In genomic region chr9:34016149-34016548, GRCh38 we compare ENCODE assay signal across 21 cellular contexts. TPM values are rescaled to one million over a fixed set of nuclear protein-coding genes. Genes with fewer than 3 reads are reported as not detected.
DNase-seq lines count a peak whose midpoint lies in the region; ATAC-seq, FAIRE-seq and TF ChIP-seq lines count a peak whose summit lies in the region.
"Had no signal": no experiment of that assay in that cellular context is flagged by ENCODE, and none has a peak within 500 bp of the region (broad histone marks: within the 10 kb centered on the region; RNA-seq: fewer than 3 reads in every experiment).

No MANE protein-coding gene starts in this region.

- ATAC-seq in HepG2 (no peak), right lobe of liver (no peak), GM19328 (IDR thresholded peaks at IDR 0.05; ENCODE audit: unreplicated experiment) (no peak)
- ATAC-seq: GM23338, HCT116 had no signal

- no peaks in the 10 kb centered on the region for H4K20me1 ChIP-seq in HepG2 (ENCODE audit: insufficient read depth, low read length)

- TF ChIP-seq EP300 in HepG2 (IDR thresholded peaks at IDR 0.05; ENCODE audit: low read depth in 2 of 2, low read length in 2 of 2) = no peak
- no peak for TF ChIP-seq EP300 in HepG2 (CRISPR knock-in tag; IDR thresholded peaks at IDR 0.05; ENCODE audit: borderline replicate concordance)

- H3K9ac ChIP-seq in HepG2 (ENCODE audit: insufficient read depth, low read depth, low read length) = no peak overlapping the region

- no peak overlapping the region for H2AFZ ChIP-seq in HepG2 (ENCODE audit: low read length)
- H2AFZ ChIP-seq: GM23338 had no signal

- in situ Hi-C loops in HepG2 (cut with HindIII; ENCODE audit: extremely low pct_ligation_motif_present, low pct_unique_long_range_greater_than_20kb) = no loop called here

- peaks cover 4 to 26% of the 10 kb centered on the region in 2 experiments; a peak in 2 of 5 replicates for H3K36me3 ChIP-seq in HepG2 (replicated peaks in 1 of 2; ENCODE audit: control insufficient read depth in 1 of 2, insufficient read depth in 2 of 2, low read length in 2 of 2)
- peaks cover 0 to 12% (median 0%) of the 10 kb centered on the region in 4 donors for H3K36me3 ChIP-seq in right lobe of liver
- peaks cover 5% of the 10 kb centered on the region for H3K36me3 ChIP-seq in effector memory CD4-positive, alpha-beta T cell (ENCODE audit: control insufficient read depth, insufficient read depth, low read length)

- WGBS in HepG2 (ENCODE audit: low lambda C conversion rate) = 90% methylated on average over 4 of the region's 4 CpGs
- WGBS in right lobe of liver (ENCODE audit: insufficient coverage, low coverage, low lambda C conversion rate, missing lambda C conversion rate) = 59% methylated on average over 4 of the region's 4 CpGs

- BruUV-seq in HepG2 (replicated peaks; lab: Mats Ljungman, UMichigan) = no TSS peak

- intact Hi-C loops in HepG2 (cut with micrococcal nuclease; ENCODE audit: unreplicated experiment) (loop anchor here (10.0 kb wide), 1 partner anchor 71 kb away; no protein-coding TSS in a partner anchor), right lobe of liver (cut with DNase I) (no loop called here)
- intact Hi-C loops in activated T-helper 1 cell treated with anti-CD3 and anti-CD28 coated beads, Interleukin-12 subunit alpha, Interleukin-12 subunit beta, Interleukin-2, Interleukin-4 antibody, amounts not matched to agents 30 ng/mL and 10 ng/mL and 1 ng/mL, durations not matched to agents 14 hours and 24 hours and 36 hours (cut with micrococcal nuclease) = no loop called here

- TF ChIP-seq RAD21 in HepG2 (CRISPR knock-in tag; IDR thresholded peaks at IDR 0.05) = no peak

- TF ChIP-seq CTCF in HepG2 (CRISPR knock-in tag; IDR thresholded peaks at IDR 0.05) (no peak), right lobe of liver (IDR thresholded peaks at IDR 0.05) (no peak), endothelial cell (IDR thresholded peaks at IDR 0.05; ENCODE audit: unreplicated experiment) (no peak), type B pancreatic cell (conservative IDR thresholded peaks at IDR 0.05) (no peak)

- H3K4me3 Mint-ChIP-seq in activated T-helper 1 cell treated with anti-CD3 and anti-CD28 coated beads, Interleukin-12 subunit alpha, Interleukin-12 subunit beta, Interleukin-2, Interleukin-4 antibody, amounts not matched to agents 30 ng/mL and 10 ng/mL and 1 ng/mL, durations not matched to agents 14 hours and 24 hours and 36 hours = no peak overlapping the region
- H3K4me3 Mint-ChIP-seq in endothelial cell (ENCODE audit: unreplicated experiment) (peak overlapping the region; percentile 26), type B pancreatic cell (no peak overlapping the region)
- H3K4me3 Mint-ChIP-seq: CD4-positive, CD25-positive, alpha-beta regulatory T cell; GM23338 had no signal

- POLR2A ChIA-PET in HepG2 (lab: Yijun Ruan, JAX) = no interaction called here

- H3K4me1 Mint-ChIP-seq in activated T-helper 1 cell treated with anti-CD3 and anti-CD28 coated beads, Interleukin-12 subunit alpha, Interleukin-12 subunit beta, Interleukin-2, Interleukin-4 antibody, amounts not matched to agents 30 ng/mL and 10 ng/mL and 1 ng/mL, durations not matched to agents 14 hours and 24 hours and 36 hours (ENCODE audit: low read depth) = no peaks in the 10 kb centered on the region
- H3K4me1 Mint-ChIP-seq in endothelial cell (ENCODE audit: unreplicated experiment) = peaks cover 14% of the 10 kb centered on the region
- no peaks in the 10 kb centered on the region for H3K4me1 Mint-ChIP-seq in type B pancreatic cell (ENCODE audit: unreplicated experiment)
- H3K4me1 Mint-ChIP-seq: GM23338 had no signal

- H3K27ac Mint-ChIP-seq in activated T-helper 1 cell treated with anti-CD3 and anti-CD28 coated beads, Interleukin-12 subunit alpha, Interleukin-12 subunit beta, Interleukin-2, Interleukin-4 antibody, amounts not matched to agents 30 ng/mL and 10 ng/mL and 1 ng/mL, durations not matched to agents 14 hours and 24 hours and 36 hours = peak overlapping the region; percentile 26
- H3K27ac Mint-ChIP-seq in endothelial cell (ENCODE audit: unreplicated experiment) (no peak overlapping the region), type B pancreatic cell (peak overlapping the region; percentile 36)
- H3K27ac Mint-ChIP-seq: GM23338 had no signal

- peaks cover 9% of the 10 kb centered on the region for H3K36me3 Mint-ChIP-seq in activated T-helper 1 cell treated with anti-CD3 and anti-CD28 coated beads, Interleukin-12 subunit alpha, Interleukin-12 subunit beta, Interleukin-2, Interleukin-4 antibody, amounts not matched to agents 30 ng/mL and 10 ng/mL and 1 ng/mL, durations not matched to agents 14 hours and 24 hours and 36 hours (ENCODE audit: low read depth)
- H3K36me3 Mint-ChIP-seq in endothelial cell (ENCODE audit: low read depth, unreplicated experiment) (peaks cover 12% of the 10 kb centered on the region), type B pancreatic cell (peaks cover 6% of the 10 kb centered on the region)

- TF ChIP-seq POLR2A in HepG2 (IDR thresholded peaks at IDR 0.05; ENCODE audit: insufficient read depth in 1 of 2, low read depth in 2 of 2, low read length in 2 of 2) (no peak), right lobe of liver (IDR thresholded peaks at IDR 0.05) (no peak)

- H3K4me3 ChIP-seq in HepG2 (replicated peaks in 1 of 3; ENCODE audit: insufficient read depth in 1 of 3, low read depth in 2 of 3, low read length in 3 of 3) = no peak overlapping the region
- H3K4me3 ChIP-seq in right lobe of liver = no peak overlapping the region
- no peak overlapping the region for H3K4me3 ChIP-seq in effector memory CD4-positive, alpha-beta T cell (ENCODE audit: insufficient read depth, low read depth, low read length, poor library complexity, severe bottlenecking)
- H3K4me3 ChIP-seq: GM23338 had no signal

- H3K9me3 ChIP-seq in HepG2 (ENCODE audit: low read length) (no peaks in the 10 kb centered on the region), right lobe of liver (no peaks in the 10 kb centered on the region)
- H3K9me3 ChIP-seq in effector memory CD4-positive, alpha-beta T cell (ENCODE audit: control insufficient read depth, low read length) = no peaks in the 10 kb centered on the region
- H3K9me3 ChIP-seq: BE2C, Caco-2 had no signal

- FAIRE-seq in HepG2 (lab: Jason Lieb, UNC) = no peak
- FAIRE-seq: A204.1, D721Med, G401.6, GM12891, GM18507, H54 had no signal

- DNase-seq in HepG2 (ENCODE audit: low spot score) = no peak
- no peak for DNase-seq in right lobe of liver
- no peak for DNase-seq in activated T-helper 1 cell treated with anti-CD3 and anti-CD28 coated beads, Interleukin-12 subunit alpha, Interleukin-12 subunit beta, Interleukin-2, Interleukin-4 antibody, amounts not matched to agents 30 ng/mL and 10 ng/mL and 1 ng/mL, durations not matched to agents 14 hours and 24 hours and 36 hours (ENCODE audit: low spot score)
- no peak for DNase-seq in endothelial cell (ENCODE audit: low spot score)
- DNase-seq in type B pancreatic cell (ENCODE audit: extremely low spot score, unreplicated experiment) = no peak
- no peak for DNase-seq in mesenteric fat pad (ENCODE audit: low spot score)
- DNase-seq in effector memory CD4-positive, alpha-beta T cell = no peak
- DNase-seq: ACHN; BE2C; C1 segment of cervical spinal cord; Caco-2; CD4-positive, CD25-positive, alpha-beta regulatory T cell had no signal

- peaks cover 31% of the 10 kb centered on the region for H3K79me2 ChIP-seq in HepG2 (ENCODE audit: insufficient read depth, low read length)

- no peak overlapping the region for H3K27ac ChIP-seq in HepG2 (ENCODE audit: extremely low read length, insufficient read depth, low read length)
- H3K27ac ChIP-seq in right lobe of liver = no peak overlapping the region
- H3K27ac ChIP-seq in effector memory CD4-positive, alpha-beta T cell (ENCODE audit: insufficient read depth, low read length, poor library complexity, severe bottlenecking) = no peak overlapping the region

- H3K4me2 ChIP-seq in HepG2 (ENCODE audit: low read depth, low read length) = no peak overlapping the region
- H3K4me2 ChIP-seq: GM23338 had no signal

- H3K27me3 Mint-ChIP-seq in activated T-helper 1 cell treated with anti-CD3 and anti-CD28 coated beads, Interleukin-12 subunit alpha, Interleukin-12 subunit beta, Interleukin-2, Interleukin-4 antibody, amounts not matched to agents 30 ng/mL and 10 ng/mL and 1 ng/mL, durations not matched to agents 14 hours and 24 hours and 36 hours (ENCODE audit: insufficient read depth) = no peaks in the 10 kb centered on the region
- H3K27me3 Mint-ChIP-seq in endothelial cell (ENCODE audit: unreplicated experiment) (peaks cover 2% of the 10 kb centered on the region), type B pancreatic cell (no peaks in the 10 kb centered on the region)
- H3K27me3 Mint-ChIP-seq: CD4-positive, CD25-positive, alpha-beta regulatory T cell had no signal

- CTCF ChIA-PET in HepG2 (lab: Yijun Ruan, JAX; ENCODE audit: low intra/inter-chr PET ratio, low total read pairs) = no interaction called here

- H3K9me3 Mint-ChIP-seq in activated T-helper 1 cell treated with anti-CD3 and anti-CD28 coated beads, Interleukin-12 subunit alpha, Interleukin-12 subunit beta, Interleukin-2, Interleukin-4 antibody, amounts not matched to agents 30 ng/mL and 10 ng/mL and 1 ng/mL, durations not matched to agents 14 hours and 24 hours and 36 hours = no peaks in the 10 kb centered on the region
- no peaks in the 10 kb centered on the region for H3K9me3 Mint-ChIP-seq in endothelial cell (ENCODE audit: unreplicated experiment)
- no peaks in the 10 kb centered on the region for H3K9me3 Mint-ChIP-seq in type B pancreatic cell
- H3K9me3 Mint-ChIP-seq: CD4-positive, CD25-positive, alpha-beta regulatory T cell; GM23338 had no signal

- H3K27me3 ChIP-seq in HepG2 (ENCODE audit: control insufficient read depth in 1 of 2, insufficient read depth in 2 of 2, low read length in 2 of 2) (no peaks in the 10 kb centered on the region), right lobe of liver (no peaks in the 10 kb centered on the region)
- H3K27me3 ChIP-seq in effector memory CD4-positive, alpha-beta T cell (replicated peaks; ENCODE audit: control insufficient read depth, insufficient read depth, low read length, poor library complexity, severe bottlenecking) = no peaks in the 10 kb centered on the region
- H3K27me3 ChIP-seq: BE2C had no signal

- H3K4me1 ChIP-seq in HepG2 (ENCODE audit: insufficient read depth, low read length) = no peaks in the 10 kb centered on the region
- no peaks in the 10 kb centered on the region for H3K4me1 ChIP-seq in right lobe of liver
- no peaks in the 10 kb centered on the region for H3K4me1 ChIP-seq in effector memory CD4-positive, alpha-beta T cell (ENCODE audit: control insufficient read depth, insufficient read depth, low read length, poor library complexity, severe bottlenecking)
- H3K4me1 ChIP-seq: BE2C had no signal

RNA-seq across cellular contexts. Expression of gene UBAP2, which starts 32.5 kb away (rescaled TPM):
- total RNA-seq in HepG2 (2016; rRNA removed; fragmentation: Illumina TruSeq; extraction: Trizol) (17.5 and 19.0 TPM in 2 replicates), right lobe of liver (10 to 100 TPM in 5 of 6 experiments, 1 to 10 TPM in 1; 9.5 to 15.9 (median 11.4) TPM), endothelial cell (ENCODE audit: unreplicated experiment) (87.7 TPM), type B pancreatic cell (ENCODE audit: low replicate concordance) (50.7 and 55.8 TPM in 2 replicates), mesenteric fat pad (27.0 TPM)
- total RNA-seq in HepG2 (2016; cell fraction: cytosol; rRNA removed; fragmentation: Illumina TruSeq; extraction: Trizol; ENCODE audit: low read depth) = 103 and 114 TPM in 2 replicates
- 17.6 and 20.6 TPM in 2 replicates for total RNA-seq in HepG2 (2016; cell fraction: insoluble cytoplasmic fraction; rRNA removed; fragmentation: Illumina TruSeq; extraction: Trizol)
- total RNA-seq in HepG2 (2016; cell fraction: membrane; rRNA removed; fragmentation: Illumina TruSeq; extraction: Trizol) = 35.5 and 36.6 TPM in 2 replicates
- 24.8 and 27.8 TPM in 2 replicates for total RNA-seq in HepG2 (2016; cell fraction: nucleus; rRNA removed; fragmentation: Illumina TruSeq; extraction: Trizol)
- 22.0 and 26.0 TPM in 2 replicates for polyA plus RNA-seq in HepG2 (2011; rRNA removed)
- 11.3 and 13.3 TPM in 2 replicates for polyA plus RNA-seq in HepG2 (2011; cell fraction: cytosol; rRNA removed)
- 50.5 and 59.2 TPM in 2 replicates for polyA plus RNA-seq in HepG2 (2011; cell fraction: nucleus; rRNA removed)
- 21.5 and 21.8 TPM in 2 replicates for polyA plus RNA-seq in HepG2 (2012)
- 5.2 and 6.0 TPM in 2 replicates for polyA plus RNA-seq in HepG2 (2016; cell fraction: cytosol; fragmentation: Illumina TruSeq; extraction: Trizol; ENCODE audit: low read depth)
- polyA plus RNA-seq in HepG2 (2016; cell fraction: insoluble cytoplasmic fraction; fragmentation: Illumina TruSeq; extraction: Trizol; ENCODE audit: low read depth) = 28.5 and 33.4 TPM in 2 replicates
- polyA plus RNA-seq in HepG2 (2016; cell fraction: membrane; fragmentation: Illumina TruSeq; extraction: Trizol; ENCODE audit: low read depth) = 12.7 and 15.4 TPM in 2 replicates
- polyA plus RNA-seq in HepG2 (2016; cell fraction: nucleus; fragmentation: Illumina TruSeq; extraction: Trizol; ENCODE audit: insufficient read depth, low read depth) = 48.2 and 52.4 TPM in 2 replicates
- polyA minus RNA-seq in HepG2 (2011; rRNA and poly(A)+ RNA removed; ENCODE audit: low replicate concordance) = 27.0 and 46.4 TPM in 2 replicates
- polyA minus RNA-seq in HepG2 (2011; cell fraction: cytosol; rRNA and poly(A)+ RNA removed) = 14.0 and 16.6 TPM in 2 replicates
- 32.4 and 34.8 TPM in 2 replicates for polyA minus RNA-seq in HepG2 (2011; cell fraction: nucleus; rRNA and poly(A)+ RNA removed)
- 56.2 and 57.4 TPM in 2 replicates for total RNA-seq in activated T-helper 1 cell treated with anti-CD3 and anti-CD28 coated beads, Interleukin-12 subunit alpha, Interleukin-12 subunit beta, Interleukin-2, Interleukin-4 antibody, amounts not matched to agents 30 ng/mL and 10 ng/mL and 1 ng/mL, durations not matched to agents 14 hours and 24 hours and 36 hours
